Comparison of ENCODE assay signal across 1 cellular context in genomic region chr11:70311616-70312015, GRCh38.
A peak's percentile ranks its signal among the peaks of the same experiment; 100 is the strongest.
TF ChIP-seq lines count a peak whose summit lies in the region.

No MANE protein-coding gene starts in this region.

TF ChIP-seq in K562, 482 proteins besides CTCF, POLR2A, EP300 and RAD21:
- peak; percentile 88 for TF ChIP-seq C11orf30 (IDR thresholded peaks at IDR 0.05; ENCODE audit: low read depth)
- TF ChIP-seq ZNF696 (CRISPR knock-in tag; conservative IDR thresholded peaks at IDR 0.05) = no peak
- peak; percentile 92 for TF ChIP-seq MAFG (tag; conservative IDR thresholded peaks at IDR 0.05)
- peak; percentile 73 for TF ChIP-seq MAFF (IDR thresholded peaks at IDR 0.05; ENCODE audit: low read length)
- no peak for TF ChIP-seq MITF (IDR thresholded peaks at IDR 0.05)
- 0 out of 2 replicates have a peak, but pooled peaks have one; percentile 42 for TF ChIP-seq ZNF592 (IDR thresholded peaks at IDR 0.05)
- peak; percentile 89 for TF ChIP-seq ZNF384 (IDR thresholded peaks at IDR 0.05; ENCODE audit: low read depth, low read length)
- peak; percentile 77 for TF ChIP-seq NFE2L1 (tag; IDR thresholded peaks at IDR 0.05; ENCODE audit: borderline replicate concordance, low read depth)
- TF ChIP-seq EHMT2 (IDR thresholded peaks at IDR 0.05) = peak; percentile 32; the same call in 1 of the 2 replicates
- TF ChIP-seq MAFK (IDR thresholded peaks at IDR 0.05; ENCODE audit: low read length) = peak; percentile 65; the same call in 1 of the 2 replicates
- TF ChIP-seq TCF3 (CRISPR knock-in tag; IDR thresholded peaks at IDR 0.05) = no peak
- TF ChIP-seq ZNF316 (IDR thresholded peaks at IDR 0.05) = peak; percentile 95
- no peak for TF ChIP-seq NFATC3 (IDR thresholded peaks at IDR 0.05)
- TF ChIP-seq NFE2 (IDR thresholded peaks at IDR 0.05; ENCODE audit: low read depth) = peak; percentile 83
